Comparison of ENCODE assay signal across 1 cellular context in the genomic region with DNA sequence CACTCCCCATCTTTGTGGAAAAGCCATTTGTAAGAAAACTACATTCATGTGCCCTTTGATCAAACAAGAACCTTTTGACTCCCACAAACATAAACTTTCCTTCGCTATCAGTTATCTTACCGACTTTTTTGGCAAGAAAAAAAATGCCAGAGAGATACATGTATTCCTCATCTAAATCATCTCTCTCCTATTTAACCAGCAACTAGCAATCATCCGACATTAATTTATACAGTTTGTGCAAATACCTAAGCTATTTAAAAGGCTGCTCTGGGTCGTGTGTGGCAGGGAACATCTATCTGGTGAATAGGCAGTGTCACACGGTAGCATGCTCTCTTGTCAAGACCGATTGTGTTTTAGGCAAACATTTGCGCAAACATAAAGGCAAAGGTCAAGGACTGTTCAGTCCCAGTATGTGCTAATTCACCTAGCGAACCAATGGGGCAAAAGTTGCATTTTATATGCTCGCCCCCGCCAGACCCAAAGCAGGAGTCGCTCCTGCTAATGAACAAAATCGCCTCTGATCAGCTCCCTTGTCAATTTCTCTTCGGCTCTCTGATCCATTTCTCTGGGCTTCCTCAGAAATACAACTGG.
A peak's percentile ranks its signal among the peaks of the same experiment; 100 is the strongest.
TF ChIP-seq lines count a peak whose summit lies in the region.

No MANE protein-coding gene starts in this region.

TF ChIP-seq in HepG2, 621 proteins besides CTCF, POLR2A, EP300 and RAD21 (continued from another document and continues in another):
- TF ChIP-seq KMT2B (CRISPR knock-in tag; IDR thresholded peaks at IDR 0.05): 0 out of 2 replicates have a peak, but pooled peaks have one; percentile 25
- TF ChIP-seq ZBTB43 (CRISPR knock-in tag; conservative IDR thresholded peaks at IDR 0.05): 0 out of 2 replicates have a peak, but pooled peaks have one; percentile 22
- no peak for TF ChIP-seq DNMT1 (CRISPR knock-in tag; IDR thresholded peaks at IDR 0.05)
- peak; percentile 26; the same call in 1 of the 2 replicates for TF ChIP-seq ZBTB20 (CRISPR knock-in tag; IDR thresholded peaks at IDR 0.05; ENCODE audit: borderline replicate concordance, low read depth)
- TF ChIP-seq NFATC3 (CRISPR knock-in tag; IDR thresholded peaks at IDR 0.05): no peak
- TF ChIP-seq, protein P1, sequence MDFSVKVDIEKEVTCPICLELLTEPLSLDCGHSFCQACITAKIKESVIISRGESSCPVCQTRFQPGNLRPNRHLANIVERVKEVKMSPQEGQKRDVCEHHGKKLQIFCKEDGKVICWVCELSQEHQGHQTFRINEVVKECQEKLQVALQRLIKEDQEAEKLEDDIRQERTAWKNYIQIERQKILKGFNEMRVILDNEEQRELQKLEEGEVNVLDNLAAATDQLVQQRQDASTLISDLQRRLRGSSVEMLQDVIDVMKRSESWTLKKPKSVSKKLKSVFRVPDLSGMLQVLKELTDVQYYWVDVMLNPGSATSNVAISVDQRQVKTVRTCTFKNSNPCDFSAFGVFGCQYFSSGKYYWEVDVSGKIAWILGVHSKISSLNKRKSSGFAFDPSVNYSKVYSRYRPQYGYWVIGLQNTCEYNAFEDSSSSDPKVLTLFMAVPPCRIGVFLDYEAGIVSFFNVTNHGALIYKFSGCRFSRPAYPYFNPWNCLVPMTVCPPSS (IDR thresholded peaks at IDR 0.05): no peak
- TF ChIP-seq FOXK2 (IDR thresholded peaks at IDR 0.05): no peak
- TF ChIP-seq, protein P2, sequence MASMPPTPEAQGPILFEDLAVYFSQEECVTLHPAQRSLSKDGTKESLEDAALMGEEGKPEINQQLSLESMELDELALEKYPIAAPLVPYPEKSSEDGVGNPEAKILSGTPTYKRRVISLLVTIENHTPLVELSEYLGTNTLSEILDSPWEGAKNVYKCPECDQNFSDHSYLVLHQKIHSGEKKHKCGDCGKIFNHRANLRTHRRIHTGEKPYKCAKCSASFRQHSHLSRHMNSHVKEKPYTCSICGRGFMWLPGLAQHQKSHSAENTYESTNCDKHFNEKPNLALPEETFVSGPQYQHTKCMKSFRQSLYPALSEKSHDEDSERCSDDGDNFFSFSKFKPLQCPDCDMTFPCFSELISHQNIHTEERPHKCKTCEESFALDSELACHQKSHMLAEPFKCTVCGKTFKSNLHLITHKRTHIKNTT (CRISPR knock-in tag; IDR thresholded peaks at IDR 0.05): no peak
- peak; percentile 31 for TF ChIP-seq ASH2L (IDR thresholded peaks at IDR 0.05; ENCODE audit: insufficient read length, low read depth, low read length)
- no peak for TF ChIP-seq SRSF4 (IDR thresholded peaks at IDR 0.05; ENCODE audit: low read depth, low read length, poor library complexity, severe bottlenecking)
- TF ChIP-seq POLR2AphosphoS2 (IDR thresholded peaks at IDR 0.05; ENCODE audit: low read depth, low read length): no peak
- no peak for TF ChIP-seq THYN1 (CRISPR knock-in tag; IDR thresholded peaks at IDR 0.05; ENCODE audit: borderline replicate concordance, low read depth)
- TF ChIP-seq, protein P3, sequence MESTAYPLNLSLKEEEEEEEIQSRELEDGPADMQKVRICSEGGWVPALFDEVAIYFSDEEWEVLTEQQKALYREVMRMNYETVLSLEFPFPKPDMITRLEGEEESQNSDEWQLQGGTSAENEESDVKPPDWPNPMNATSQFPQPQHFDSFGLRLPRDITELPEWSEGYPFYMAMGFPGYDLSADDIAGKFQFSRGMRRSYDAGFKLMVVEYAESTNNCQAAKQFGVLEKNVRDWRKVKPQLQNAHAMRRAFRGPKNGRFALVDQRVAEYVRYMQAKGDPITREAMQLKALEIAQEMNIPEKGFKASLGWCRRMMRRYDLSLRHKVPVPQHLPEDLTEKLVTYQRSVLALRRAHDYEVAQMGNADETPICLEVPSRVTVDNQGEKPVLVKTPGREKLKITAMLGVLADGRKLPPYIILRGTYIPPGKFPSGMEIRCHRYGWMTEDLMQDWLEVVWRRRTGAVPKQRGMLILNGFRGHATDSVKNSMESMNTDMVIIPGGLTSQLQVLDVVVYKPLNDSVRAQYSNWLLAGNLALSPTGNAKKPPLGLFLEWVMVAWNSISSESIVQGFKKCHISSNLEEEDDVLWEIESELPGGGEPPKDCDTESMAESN (CRISPR knock-in tag; conservative IDR thresholded peaks at IDR 0.05): no peak
- no peak for TF ChIP-seq KDM3A (CRISPR knock-in tag; IDR thresholded peaks at IDR 0.05; ENCODE audit: low read depth)
- no peak for TF ChIP-seq STAT5B (CRISPR knock-in tag; IDR thresholded peaks at IDR 0.05)
- no peak for TF ChIP-seq ZNF207 (IDR thresholded peaks at IDR 0.05; ENCODE audit: borderline replicate concordance)
- no peak for TF ChIP-seq KLF12 (CRISPR knock-in tag; IDR thresholded peaks at IDR 0.05; ENCODE audit: borderline replicate concordance)
- TF ChIP-seq NCOA5 (CRISPR knock-in tag; IDR thresholded peaks at IDR 0.05): no peak
- TF ChIP-seq SMARCE1 (IDR thresholded peaks at IDR 0.05; ENCODE audit: borderline replicate concordance): no peak
- TF ChIP-seq, protein P4, sequence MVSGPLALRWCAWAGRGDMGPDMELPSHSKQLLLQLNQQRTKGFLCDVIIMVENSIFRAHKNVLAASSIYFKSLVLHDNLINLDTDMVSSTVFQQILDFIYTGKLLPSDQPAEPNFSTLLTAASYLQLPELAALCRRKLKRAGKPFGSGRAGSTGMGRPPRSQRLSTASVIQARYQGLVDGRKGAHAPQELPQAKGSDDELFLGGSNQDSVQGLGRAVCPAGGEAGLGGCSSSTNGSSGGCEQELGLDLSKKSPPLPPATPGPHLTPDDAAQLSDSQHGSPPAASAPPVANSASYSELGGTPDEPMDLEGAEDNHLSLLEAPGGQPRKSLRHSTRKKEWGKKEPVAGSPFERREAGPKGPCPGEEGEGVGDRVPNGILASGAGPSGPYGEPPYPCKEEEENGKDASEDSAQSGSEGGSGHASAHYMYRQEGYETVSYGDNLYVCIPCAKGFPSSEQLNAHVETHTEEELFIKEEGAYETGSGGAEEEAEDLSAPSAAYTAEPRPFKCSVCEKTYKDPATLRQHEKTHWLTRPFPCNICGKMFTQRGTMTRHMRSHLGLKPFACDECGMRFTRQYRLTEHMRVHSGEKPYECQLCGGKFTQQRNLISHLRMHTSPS (CRISPR knock-in tag; IDR thresholded peaks at IDR 0.05; ENCODE audit: low read depth): no peak
- no peak for TF ChIP-seq NFRKB (IDR thresholded peaks at IDR 0.05)
- no peak for TF ChIP-seq SNAPC4 (CRISPR knock-in tag; IDR thresholded peaks at IDR 0.05)
- no peak for TF ChIP-seq ETS1 (CRISPR knock-in tag; IDR thresholded peaks at IDR 0.05)
- TF ChIP-seq SAP130 (CRISPR knock-in tag; IDR thresholded peaks at IDR 0.05; ENCODE audit: low read depth): peak; percentile 53
- no peak for TF ChIP-seq FIP1L1 (IDR thresholded peaks at IDR 0.05; ENCODE audit: borderline replicate concordance, insufficient read depth, low read depth, low read length)
- TF ChIP-seq MZF1 (CRISPR knock-in tag; IDR thresholded peaks at IDR 0.05; ENCODE audit: borderline replicate concordance): no peak
- no peak for TF ChIP-seq FOXM1 (CRISPR knock-in tag; IDR thresholded peaks at IDR 0.05)
- no peak for TF ChIP-seq XRCC5 (optimal IDR thresholded peaks at IDR 0.05; ENCODE audit: low read length)
- TF ChIP-seq ISX (CRISPR knock-in tag; conservative IDR thresholded peaks at IDR 0.05): no peak
- TF ChIP-seq KDM4B (CRISPR knock-in tag; IDR thresholded peaks at IDR 0.05): peak; percentile 54; the same call in 1 of the 2 replicates
- TF ChIP-seq ZNF468 (CRISPR knock-in tag; IDR thresholded peaks at IDR 0.05): no peak
- no peak for TF ChIP-seq DMAP1 (CRISPR knock-in tag; IDR thresholded peaks at IDR 0.05)
- peak; percentile 77 for TF ChIP-seq FOXP4 (CRISPR knock-in tag; IDR thresholded peaks at IDR 0.05)
- no peak for TF ChIP-seq ZBTB14 (CRISPR knock-in tag; IDR thresholded peaks at IDR 0.05)
- TF ChIP-seq MEIS2 (CRISPR knock-in tag; IDR thresholded peaks at IDR 0.05): no peak
- TF ChIP-seq ZNF883 (CRISPR knock-in tag; IDR thresholded peaks at IDR 0.05; ENCODE audit: not compliant biosample characterization): no peak
- no peak for TF ChIP-seq SIN3A (IDR thresholded peaks at IDR 0.05; ENCODE audit: borderline replicate concordance, low read depth, low read length)
- peak; percentile 60 for TF ChIP-seq MIXL1 (CRISPR knock-in tag; IDR thresholded peaks at IDR 0.05)
